26 cellular contexts compared by ENCODE assay signal in genomic region chr2:109253216-109253615, GRCh38.
"Had no signal": no experiment of that assay in that cellular context is flagged by ENCODE, and none has a peak within 500 bp of the region (broad histone marks: within the 10 kb centered on the region; RNA-seq: fewer than 3 reads in every experiment).

No MANE protein-coding gene starts in this region.

- H3K36me3 ChIP-seq: colonic mucosa, heart left ventricle, neutrophil, ovary, stomach, transverse colon, uterus had no signal

- DNase-seq: activated CD4-positive, alpha-beta memory T cell treated with anti-CD3 and anti-CD28 coated beads for 36 hours; activated CD4-positive, alpha-beta T cell treated with anti-CD3 and anti-CD28 coated beads, Interleukin-2, amount 10 ng/mL, durations not matched to agents 24 days and 14 days; activated CD4-positive, CD25-positive, alpha-beta regulatory T cell treated with anti-CD3 and anti-CD28 coated beads, Interleukin-2, amount 50 U/mL, for 72 hours; activated naive CD4-positive, alpha-beta T cell treated with anti-CD3 and anti-CD28 coated beads, Interleukin-2, amount 10 ng/mL, durations not matched to agents 7 days and 5 days; activated naive CD8-positive, alpha-beta T cell treated with anti-CD3 and anti-CD28 coated beads, Interleukin-2, amount 10 ng/mL, durations not matched to agents 7 days and 5 days; activated T-cell treated with anti-CD3 and anti-CD28 coated beads, Interleukin-2, amount 50 U/mL, for 4 hours; colonic mucosa; dorsolateral prefrontal cortex; effector memory CD4-positive, alpha-beta T cell; heart left ventricle; left ventricle myocardium superior; mucosa of descending colon; nephron progenitor cell; ovary; small intestine; stimulated activated CD4-positive, alpha-beta T cell treated with anti-CD3 and anti-CD28 coated beads, Interleukin-15, amount 100 ng/mL, for 24 hours; stimulated activated CD4-positive, alpha-beta T cell treated with anti-CD3 and anti-CD28 coated beads, Interleukin-2, amount 100 ng/mL, for 24 hours; stimulated activated naive B cell treated with anti-CD40 and anti-IgM and Interleukin-4, amounts not matched to agents 10 μg/mL and 1 μg/mL and 100 μg/mL, for 72 hours; stomach; T-helper 17 cell; T1000; transverse colon; uterus had no signal

- H3K27me3 ChIP-seq: colonic mucosa, dorsolateral prefrontal cortex, heart left ventricle, neutrophil, ovary, stomach, transverse colon, uterus had no signal

- H3K4me3 ChIP-seq: colonic mucosa, dorsolateral prefrontal cortex, heart left ventricle, mucosa of descending colon, ovary, stomach, transverse colon, uterus had no signal

- H3K9me3 ChIP-seq: colonic mucosa, heart left ventricle, mucosa of descending colon, neutrophil, ovary, stomach, transverse colon, uterus had no signal

- H3K4me1 ChIP-seq: colonic mucosa, uterus had no signal

- FAIRE-seq: astrocyte, bronchial epithelial cell, small intestine had no signal

- H3K27ac ChIP-seq: colonic mucosa, heart left ventricle, neutrophil, ovary, stomach, transverse colon, uterus had no signal
